In genomic region chr6:100257661-100258395, GRCh38 we compare ENCODE assay signal across 8 cellular contexts.
DNase-seq lines count a peak whose midpoint lies in the region; ATAC-seq and TF ChIP-seq lines count a peak whose summit lies in the region.

No MANE protein-coding gene starts in this region.

- TF ChIP-seq EP300 in Ishikawa (IDR thresholded peaks at IDR 0.05; ENCODE audit: borderline replicate concordance): no peak

- ATAC-seq in GM21786 (IDR thresholded peaks at IDR 0.05; ENCODE audit: unreplicated experiment): peak; percentile 94

- no peak overlapping the region for H3K4me3 ChIP-seq in iPS-18a (ENCODE audit: low read length)

- H3K4me1 ChIP-seq in iPS-18a (ENCODE audit: control insufficient read depth, low read depth, low read length): peaks cover 8% of the 10 kb centered on the region

- peak; percentile 26; the same call in 1 of the 2 replicates for TF ChIP-seq RAD21 in Ishikawa (IDR thresholded peaks at IDR 0.05; ENCODE audit: low read depth)

- H3K27ac ChIP-seq in iPS-18a (ENCODE audit: low read length): no peak overlapping the region

- no peaks in the 10 kb centered on the region for H3K9me3 ChIP-seq in iPS-18a (ENCODE audit: control insufficient read depth, low read depth, low read length)

- in situ Hi-C loops in GM13977 (cut with MboI; ENCODE audit: low pct_unique_long_range_greater_than_20kb, low sequenced_read_pairs, unreplicated experiment): no loop called here

- peak overlapping the region; percentile 31 for H3K9ac ChIP-seq in iPS-18a (ENCODE audit: low read length)

- peak; percentile 5 for DNase-seq in GM13977 (ENCODE audit: low spot score)
- DNase-seq in SK-N-DZ (ENCODE audit: low spot score): peak; percentile 35
- no peak for DNase-seq in activated CD4-positive, alpha-beta T cell treated with anti-CD3 and anti-CD28 coated beads, Interleukin-2, amount 50 U/mL, for 1 hour
- no peak for DNase-seq in activated CD4-positive, alpha-beta T cell treated with anti-CD3 and anti-CD28 coated beads for 48 hours
- no peak for DNase-seq in cerebellar nuclear complex (lab: John Stamatoyannopoulos, UW)

- TF ChIP-seq CTCF in GM13977 (IDR thresholded peaks at IDR 0.05; ENCODE audit: extremely low read depth, insufficient read depth, missing control alignments): peak; percentile 34

- H3K27me3 ChIP-seq in iPS-18a (ENCODE audit: control insufficient read depth, insufficient read depth, low read length): no peaks in the 10 kb centered on the region

- no peaks in the 10 kb centered on the region for H3K36me3 ChIP-seq in iPS-18a (ENCODE audit: control insufficient read depth, low read depth, low read length)

TF ChIP-seq in Ishikawa, 13 proteins besides CTCF, POLR2A, EP300 and RAD21:
- TF ChIP-seq FOXM1 (IDR thresholded peaks at IDR 0.05; ENCODE audit: borderline replicate concordance, low read depth) (no peak), YY1 (IDR thresholded peaks at IDR 0.05; ENCODE audit: low read depth) (no peak), REST (IDR thresholded peaks at IDR 0.05; ENCODE audit: low read depth) (no peak), ZBTB7A (IDR thresholded peaks at IDR 0.05; ENCODE audit: low read depth) (no peak), USF1 (IDR thresholded peaks at IDR 0.05) (no peak)

Comparison
In these comparisons a context has a peak if more than half of its experiments do, and no peak if none do; other contexts are left out.
1. DNase-seq: peak in GM13977 (single experiment) and SK-N-DZ (single experiment); none in activated CD4-positive, alpha-beta T cell treated with anti-CD3 and anti-CD28 coated beads, Interleukin-2, amount 50 U/mL, for 1 hour (single experiment), activated CD4-positive, alpha-beta T cell treated with anti-CD3 and anti-CD28 coated beads for 48 hours (single experiment) and cerebellar nuclear complex (0 of 2).